Comparison of ENCODE assay signal across 9 cellular contexts in the genomic region with DNA sequence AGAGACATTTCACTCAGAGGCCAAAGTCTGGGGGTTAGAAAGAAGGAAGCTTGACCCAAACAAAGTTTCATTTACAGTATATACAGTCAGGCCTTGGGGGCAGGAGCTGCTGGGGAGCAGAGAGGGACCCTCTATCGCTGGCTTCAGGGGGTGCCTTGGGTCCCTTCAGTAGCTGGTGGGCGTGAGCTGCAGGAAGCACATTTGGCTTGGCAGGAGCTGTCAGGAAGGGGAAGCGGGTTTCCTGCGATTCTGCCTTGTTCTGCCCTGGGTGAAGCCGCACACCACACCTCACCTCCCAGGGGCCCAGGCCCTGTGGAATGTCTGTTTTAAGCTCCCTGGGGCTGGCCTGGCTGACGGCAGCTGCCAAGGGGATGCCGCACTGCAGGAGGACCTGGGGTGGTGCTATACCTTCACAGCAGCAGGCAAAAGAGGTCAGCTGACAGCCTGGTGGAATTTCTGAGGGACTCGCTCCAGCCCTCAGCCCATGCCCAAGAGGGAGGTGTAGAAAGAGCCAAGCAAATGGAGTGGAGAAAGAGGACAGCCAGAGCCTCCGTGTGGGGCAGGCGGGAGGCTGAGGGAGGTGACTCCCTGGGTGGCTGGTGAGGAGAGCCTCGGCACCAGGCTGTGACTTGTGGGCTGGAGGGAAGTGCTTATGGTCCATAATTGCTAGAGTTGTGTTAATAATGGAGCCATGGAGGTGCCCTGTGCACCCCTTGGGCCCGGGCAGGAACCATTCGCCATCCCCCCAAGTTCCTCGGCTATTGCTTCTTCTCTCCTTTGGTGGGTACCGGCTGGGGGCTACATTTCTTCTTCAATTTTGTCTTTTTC. TPM values are rescaled to one million over a fixed set of nuclear protein-coding genes. Genes with fewer than 3 reads are reported as not detected.
DNase-seq lines count a peak whose midpoint lies in the region; ATAC-seq and TF ChIP-seq lines count a peak whose summit lies in the region.
"Had no signal": no experiment of that assay in that cellular context is flagged by ENCODE, and none has a peak within 500 bp of the region (broad histone marks: within the 10 kb centered on the region; RNA-seq: fewer than 3 reads in every experiment).

No MANE protein-coding gene starts in this region.

- H3K9me3 Mint-ChIP-seq in stimulated activated memory B cell treated with anti-CD40 and anti-IgM and Interleukin-4, amounts not matched to agents 10 μg/mL and 1 μg/mL and 100 μg/mL, for 72 hours, result no peaks in the 10 kb centered on the region

- H3K4me3 ChIP-seq in Jurkat, Clone E6-1 (ENCODE audit: low read length), result no peak overlapping the region; the same call in 1 of the 2 replicates
- H3K4me3 ChIP-seq in body of pancreas, result no peak overlapping the region
- no peak overlapping the region for H3K4me3 ChIP-seq in left lung

- TF ChIP-seq CTCF in body of pancreas (IDR thresholded peaks at IDR 0.05) (peak in 1 of 7 experiments; percentile 7), left lung (IDR thresholded peaks at IDR 0.05) (no peak)

- peak; percentile 73 for ATAC-seq in body of pancreas
- ATAC-seq in left lung, result peak; percentile 14
- ATAC-seq in stimulated activated memory B cell treated with anti-CD40 and anti-IgM and Interleukin-4, amounts not matched to agents 10 μg/mL and 1 μg/mL and 100 μg/mL, for 72 hours, result no peak
- no peak for ATAC-seq in HG02798 (IDR thresholded peaks at IDR 0.05; ENCODE audit: poor library complexity, unreplicated experiment)
- ATAC-seq in GM21723 (IDR thresholded peaks at IDR 0.05; ENCODE audit: unreplicated experiment), result no peak

- no peak for TF ChIP-seq POLR2A in body of pancreas (IDR thresholded peaks at IDR 0.05)

- H3K4me1 ChIP-seq in body of pancreas (peaks cover 35% of the 10 kb centered on the region), left lung (peaks cover under 1 to 32% of the 10 kb centered on the region in 2 donors)

- H3K9me3 ChIP-seq in body of pancreas (no peaks in the 10 kb centered on the region), left lung (no peaks in the 10 kb centered on the region)

- peak overlapping the region; percentile 46 for H3K27ac Mint-ChIP-seq in stimulated activated memory B cell treated with anti-CD40 and anti-IgM and Interleukin-4, amounts not matched to agents 10 μg/mL and 1 μg/mL and 100 μg/mL, for 72 hours

- H3K4me1 Mint-ChIP-seq in stimulated activated memory B cell treated with anti-CD40 and anti-IgM and Interleukin-4, amounts not matched to agents 10 μg/mL and 1 μg/mL and 100 μg/mL, for 72 hours, result peaks cover 13% of the 10 kb centered on the region

- intact Hi-C loops in body of pancreas (cut with DNase I), result no loop called here
- intact Hi-C loops in left lung (cut with DNase I), result no loop called here

- no peaks in the 10 kb centered on the region for H3K36me3 ChIP-seq in body of pancreas (replicated peaks in 1 of 2; ENCODE audit: insufficient read depth in 1 of 2, low read depth in 2 of 2)
- H3K36me3 ChIP-seq in left lung, result no peaks in the 10 kb centered on the region

- 60 to 71% methylated on average over 15 of the region's 15 CpGs for WGBS in body of pancreas, 2 donors

- H3K27me3 Mint-ChIP-seq in stimulated activated memory B cell treated with anti-CD40 and anti-IgM and Interleukin-4, amounts not matched to agents 10 μg/mL and 1 μg/mL and 100 μg/mL, for 72 hours, result peaks cover 10% of the 10 kb centered on the region

- no peak overlapping the region for H3K4me3 Mint-ChIP-seq in stimulated activated memory B cell treated with anti-CD40 and anti-IgM and Interleukin-4, amounts not matched to agents 10 μg/mL and 1 μg/mL and 100 μg/mL, for 72 hours

- peak overlapping the region; percentile 65 to 89 (median 78) for H3K27ac ChIP-seq in body of pancreas
- peak overlapping the region; percentile 65 to 69 for H3K27ac ChIP-seq in left lung
- H3K27ac ChIP-seq: epithelial cell of prostate had no signal

- DNase-seq in Jurkat, Clone E6-1 (ENCODE audit: low read depth, low spot score), result peak; percentile 59
- DNase-seq in body of pancreas (peak in 3 of 4 donors; percentile 32 to 65 (median 52)), left lung (no peak), DMS79 treated with DMSO at 0.1 percent for 48 hours (lab: John Stamatoyannopoulos, UW) (no peak)
- DNase-seq in stimulated activated naive CD4-positive, alpha-beta T cell treated with Interleukin-2 at 50 U/mL for 16 hours (lab: John Stamatoyannopoulos, UW), result no peak

- H3K27me3 ChIP-seq in body of pancreas, result no peaks in the 10 kb centered on the region
- no peaks in the 10 kb centered on the region for H3K27me3 ChIP-seq in left lung

- no peaks in the 10 kb centered on the region for H3K36me3 Mint-ChIP-seq in stimulated activated memory B cell treated with anti-CD40 and anti-IgM and Interleukin-4, amounts not matched to agents 10 μg/mL and 1 μg/mL and 100 μg/mL, for 72 hours

RNA-seq across cellular contexts. Expression of a gene that starts 43.9 kb away (rescaled TPM):
- polyA plus RNA-seq in Jurkat, Clone E6-1 (2012; ENCODE audit: insufficient read depth, insufficient read length), result 69.3 TPM
- total RNA-seq in body of pancreas, result 10 to 100 TPM; 40.5 to 83.4 TPM
- total RNA-seq in left lung, result 10 to 100 TPM; 29.8 to 50.2 TPM

Comparison
In these comparisons a context has a peak if more than half of its experiments do, and no peak if none do; other contexts are left out.
1. DNase-seq: peak in Jurkat, Clone E6-1 (single experiment) and body of pancreas (3 of 4); none in left lung (0 of 2), DMS79 treated with DMSO at 0.1 percent for 48 hours (single experiment) and stimulated activated naive CD4-positive, alpha-beta T cell treated with Interleukin-2 at 50 U/mL for 16 hours (single experiment).
2. ATAC-seq: peak in body of pancreas (single experiment) and left lung (single experiment); none in stimulated activated memory B cell treated with anti-CD40 and anti-IgM and Interleukin-4, amounts not matched to agents 10 μg/mL and 1 μg/mL and 100 μg/mL, for 72 hours (single experiment), HG02798 (single experiment) and GM21723 (single experiment).